In genomic region chr1:6127587-6128163, GRCh38 we compare ENCODE assay signal across 8 cellular contexts. TPM values are rescaled to one million over a fixed set of nuclear protein-coding genes. Genes with fewer than 3 reads are reported as not detected.
A peak's percentile ranks its signal among the peaks of the same experiment; 100 is the strongest.
DNase-seq lines count a peak whose midpoint lies in the region; ATAC-seq, FAIRE-seq and TF ChIP-seq lines count a peak whose summit lies in the region.

No MANE protein-coding gene starts in this region.

- ATAC-seq in WTC11, result peak; percentile 92
- no peak for ATAC-seq in HG02798 (IDR thresholded peaks at IDR 0.05; ENCODE audit: poor library complexity, unreplicated experiment)
- ATAC-seq in HG03097 (IDR thresholded peaks at IDR 0.05; ENCODE audit: low FRiP score, unreplicated experiment), result no peak

- H3K4me3 ChIP-seq in bronchial epithelial cell (ENCODE audit: low read depth, low read length), result no peak overlapping the region

- POLR2A ChIA-PET in WTC11 (lab: Charles Lee), result no interaction called here

- no peaks in the 10 kb centered on the region for H3K27me3 ChIP-seq in bronchial epithelial cell (ENCODE audit: control insufficient read depth, insufficient read depth, low read length)

- CTCF ChIA-PET in WTC11 (lab: Charles Lee), result interaction anchor here (0.5 to 2.7 kb wide), 23 partner anchors 9 to 356 kb away, joined by 3 to 19 read pairs (median 4); partner anchors contain the start of gene RNF207

- DNase-seq in AG08395 (ENCODE audit: low spot score), result peak; percentile 82
- DNase-seq in WTC11 (ENCODE audit: low spot score), result peak; percentile 93
- DNase-seq in bronchial epithelial cell (ENCODE audit: low read depth), result peak; percentile 43
- DNase-seq in left kidney (ENCODE audit: low read depth, low spot score), result peak; percentile 93
- peak; percentile 43 to 75 (median 59) for DNase-seq in stimulated activated CD4-positive, alpha-beta T cell treated with anti-CD3 and anti-CD28 coated beads, TNF-alpha, amount 100 ng/mL, for 24 hours (ENCODE audit: low read depth in 3 of 3)

- TF ChIP-seq RAD21 in Ishikawa (IDR thresholded peaks at IDR 0.05; ENCODE audit: low read depth), result no peak

- H3K4me3 Mint-ChIP-seq in WTC11, result peak overlapping the region; percentile 44; the same call in 1 of the 2 replicates

- no peaks in the 10 kb centered on the region for H3K36me3 ChIP-seq in bronchial epithelial cell (ENCODE audit: control insufficient read depth, insufficient read depth, low read length)

- peaks cover 9% of the 10 kb centered on the region for H3K9me3 Mint-ChIP-seq in WTC11

- H3K27me3 Mint-ChIP-seq in WTC11 (ENCODE audit: low read depth), result peaks cover 25% of the 10 kb centered on the region

- no peaks in the 10 kb centered on the region for H3K36me3 Mint-ChIP-seq in WTC11

- TF ChIP-seq EP300 in Ishikawa (IDR thresholded peaks at IDR 0.05; ENCODE audit: borderline replicate concordance), result no peak

- TF ChIP-seq CTCF in WTC11 (IDR thresholded peaks at IDR 0.05) (no peak), bronchial epithelial cell (IDR thresholded peaks at IDR 0.05; ENCODE audit: insufficient read depth, low read length, severe bottlenecking) (no peak)

- H3K4me1 Mint-ChIP-seq in WTC11, result 0 out of 2 replicates have a peak, but pooled peaks cover 3% of the 10 kb centered on the region

- no peak overlapping the region for H3K27ac Mint-ChIP-seq in WTC11

- no peak for FAIRE-seq in bronchial epithelial cell (lab: Jason Lieb, UNC)

TF ChIP-seq in Ishikawa, 13 proteins besides CTCF, POLR2A, EP300 and RAD21:
- TF ChIP-seq NFIC (IDR thresholded peaks at IDR 0.05), result no peak
- TF ChIP-seq MAX (IDR thresholded peaks at IDR 0.05), result peak; percentile 99
- TF ChIP-seq TEAD4 (IDR thresholded peaks at IDR 0.05), result no peak
- TF ChIP-seq, protein P1, sequence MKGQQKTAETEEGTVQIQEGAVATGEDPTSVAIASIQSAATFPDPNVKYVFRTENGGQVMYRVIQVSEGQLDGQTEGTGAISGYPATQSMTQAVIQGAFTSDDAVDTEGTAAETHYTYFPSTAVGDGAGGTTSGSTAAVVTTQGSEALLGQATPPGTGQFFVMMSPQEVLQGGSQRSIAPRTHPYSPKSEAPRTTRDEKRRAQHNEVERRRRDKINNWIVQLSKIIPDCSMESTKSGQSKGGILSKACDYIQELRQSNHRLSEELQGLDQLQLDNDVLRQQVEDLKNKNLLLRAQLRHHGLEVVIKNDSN (IDR thresholded peaks at IDR 0.05), result peak; percentile 93

TF ChIP-seq in WTC11, 78 proteins besides CTCF, POLR2A, EP300 and RAD21 (continues in another document):
- no peak for TF ChIP-seq ZNF512 (CRISPR knock-in tag; IDR thresholded peaks at IDR 0.05; ENCODE audit: borderline replicate concordance)
- TF ChIP-seq NR1H2 (CRISPR knock-in tag; IDR thresholded peaks at IDR 0.05), result no peak
- TF ChIP-seq ELF4 (CRISPR knock-in tag; IDR thresholded peaks at IDR 0.05; ENCODE audit: low read depth), result no peak
- TF ChIP-seq, protein P2, sequence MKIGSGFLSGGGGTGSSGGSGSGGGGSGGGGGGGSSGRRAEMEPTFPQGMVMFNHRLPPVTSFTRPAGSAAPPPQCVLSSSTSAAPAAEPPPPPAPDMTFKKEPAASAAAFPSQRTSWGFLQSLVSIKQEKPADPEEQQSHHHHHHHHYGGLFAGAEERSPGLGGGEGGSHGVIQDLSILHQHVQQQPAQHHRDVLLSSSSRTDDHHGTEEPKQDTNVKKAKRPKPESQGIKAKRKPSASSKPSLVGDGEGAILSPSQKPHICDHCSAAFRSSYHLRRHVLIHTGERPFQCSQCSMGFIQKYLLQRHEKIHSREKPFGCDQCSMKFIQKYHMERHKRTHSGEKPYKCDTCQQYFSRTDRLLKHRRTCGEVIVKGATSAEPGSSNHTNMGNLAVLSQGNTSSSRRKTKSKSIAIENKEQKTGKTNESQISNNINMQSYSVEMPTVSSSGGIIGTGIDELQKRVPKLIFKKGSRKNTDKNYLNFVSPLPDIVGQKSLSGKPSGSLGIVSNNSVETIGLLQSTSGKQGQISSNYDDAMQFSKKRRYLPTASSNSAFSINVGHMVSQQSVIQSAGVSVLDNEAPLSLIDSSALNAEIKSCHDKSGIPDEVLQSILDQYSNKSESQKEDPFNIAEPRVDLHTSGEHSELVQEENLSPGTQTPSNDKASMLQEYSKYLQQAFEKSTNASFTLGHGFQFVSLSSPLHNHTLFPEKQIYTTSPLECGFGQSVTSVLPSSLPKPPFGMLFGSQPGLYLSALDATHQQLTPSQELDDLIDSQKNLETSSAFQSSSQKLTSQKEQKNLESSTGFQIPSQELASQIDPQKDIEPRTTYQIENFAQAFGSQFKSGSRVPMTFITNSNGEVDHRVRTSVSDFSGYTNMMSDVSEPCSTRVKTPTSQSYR (CRISPR knock-in tag; IDR thresholded peaks at IDR 0.05), result peak; percentile 91
- TF ChIP-seq JUN (CRISPR knock-in tag; IDR thresholded peaks at IDR 0.05), result no peak
- no peak for TF ChIP-seq FOXJ3 (CRISPR knock-in tag; IDR thresholded peaks at IDR 0.05; ENCODE audit: borderline replicate concordance)
- TF ChIP-seq CREB1 (CRISPR knock-in tag; IDR thresholded peaks at IDR 0.05), result 0 out of 2 replicates have a peak, but pooled peaks have one; percentile 62
- TF ChIP-seq, protein P3, sequence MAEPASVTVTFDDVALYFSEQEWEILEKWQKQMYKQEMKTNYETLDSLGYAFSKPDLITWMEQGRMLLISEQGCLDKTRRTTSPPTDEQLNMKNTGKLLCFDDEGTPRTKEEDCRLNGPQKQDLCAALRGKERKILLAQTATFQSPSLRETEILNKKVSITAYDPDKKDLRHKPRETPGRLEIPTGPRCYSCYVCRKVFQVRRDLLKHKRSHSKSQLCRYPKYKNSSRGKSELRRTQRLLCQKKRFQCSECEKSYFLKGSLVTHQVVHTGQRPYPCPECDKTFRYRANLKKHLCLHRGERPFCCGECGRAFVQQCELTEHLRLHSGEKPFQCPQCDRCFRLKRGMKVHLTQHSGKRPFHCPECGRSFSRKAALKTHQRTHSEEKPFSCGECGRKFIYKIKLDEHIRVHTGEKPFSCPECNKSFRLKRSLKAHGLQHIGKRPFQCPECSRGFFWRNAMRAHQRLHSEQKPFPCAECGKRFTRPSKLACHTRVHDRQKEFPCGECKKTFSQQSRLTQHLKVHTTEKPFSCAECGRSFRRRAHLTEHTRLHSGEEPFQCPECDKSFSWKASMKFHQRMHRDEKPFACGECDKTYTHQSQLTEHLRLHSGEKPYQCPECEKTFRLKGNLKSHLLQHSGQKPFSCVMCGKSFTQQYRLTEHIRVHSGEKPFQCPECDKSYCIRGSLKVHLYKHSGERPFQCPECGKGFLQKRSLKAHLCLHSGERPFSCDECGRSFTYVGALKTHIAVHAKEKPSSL (CRISPR knock-in tag; conservative IDR thresholded peaks at IDR 0.05), result no peak
- TF ChIP-seq, protein P4, sequence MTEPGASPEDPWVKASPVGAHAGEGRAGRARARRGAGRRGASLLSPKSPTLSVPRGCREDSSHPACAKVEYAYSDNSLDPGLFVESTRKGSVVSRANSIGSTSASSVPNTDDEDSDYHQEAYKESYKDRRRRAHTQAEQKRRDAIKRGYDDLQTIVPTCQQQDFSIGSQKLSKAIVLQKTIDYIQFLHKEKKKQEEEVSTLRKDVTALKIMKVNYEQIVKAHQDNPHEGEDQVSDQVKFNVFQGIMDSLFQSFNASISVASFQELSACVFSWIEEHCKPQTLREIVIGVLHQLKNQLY (CRISPR knock-in tag; IDR thresholded peaks at IDR 0.05), result no peak
- TF ChIP-seq, protein P5, sequence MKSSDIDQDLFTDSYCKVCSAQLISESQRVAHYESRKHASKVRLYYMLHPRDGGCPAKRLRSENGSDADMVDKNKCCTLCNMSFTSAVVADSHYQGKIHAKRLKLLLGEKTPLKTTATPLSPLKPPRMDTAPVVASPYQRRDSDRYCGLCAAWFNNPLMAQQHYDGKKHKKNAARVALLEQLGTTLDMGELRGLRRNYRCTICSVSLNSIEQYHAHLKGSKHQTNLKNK (CRISPR knock-in tag; IDR thresholded peaks at IDR 0.05), result no peak
- TF ChIP-seq, protein P6, sequence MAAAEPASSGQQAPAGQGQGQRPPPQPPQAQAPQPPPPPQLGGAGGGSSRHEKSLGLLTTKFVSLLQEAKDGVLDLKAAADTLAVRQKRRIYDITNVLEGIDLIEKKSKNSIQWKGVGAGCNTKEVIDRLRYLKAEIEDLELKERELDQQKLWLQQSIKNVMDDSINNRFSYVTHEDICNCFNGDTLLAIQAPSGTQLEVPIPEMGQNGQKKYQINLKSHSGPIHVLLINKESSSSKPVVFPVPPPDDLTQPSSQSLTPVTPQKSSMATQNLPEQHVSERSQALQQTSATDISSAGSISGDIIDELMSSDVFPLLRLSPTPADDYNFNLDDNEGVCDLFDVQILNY (CRISPR knock-in tag; IDR thresholded peaks at IDR 0.05), result 0 out of 2 replicates have a peak, but pooled peaks have one; percentile 72
- TF ChIP-seq SMAD3 (CRISPR knock-in tag; IDR thresholded peaks at IDR 0.05; ENCODE audit: borderline replicate concordance), result peak; percentile 94
- TF ChIP-seq SP1 (CRISPR knock-in tag; conservative IDR thresholded peaks at IDR 0.05), result peak; percentile 66
- TF ChIP-seq, protein P7, sequence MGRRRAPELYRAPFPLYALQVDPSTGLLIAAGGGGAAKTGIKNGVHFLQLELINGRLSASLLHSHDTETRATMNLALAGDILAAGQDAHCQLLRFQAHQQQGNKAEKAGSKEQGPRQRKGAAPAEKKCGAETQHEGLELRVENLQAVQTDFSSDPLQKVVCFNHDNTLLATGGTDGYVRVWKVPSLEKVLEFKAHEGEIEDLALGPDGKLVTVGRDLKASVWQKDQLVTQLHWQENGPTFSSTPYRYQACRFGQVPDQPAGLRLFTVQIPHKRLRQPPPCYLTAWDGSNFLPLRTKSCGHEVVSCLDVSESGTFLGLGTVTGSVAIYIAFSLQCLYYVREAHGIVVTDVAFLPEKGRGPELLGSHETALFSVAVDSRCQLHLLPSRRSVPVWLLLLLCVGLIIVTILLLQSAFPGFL (CRISPR knock-in tag; IDR thresholded peaks at IDR 0.05; ENCODE audit: borderline replicate concordance), result no peak

RNA-seq across cellular contexts. Expression of gene CHD5, which starts 52.4 kb away (rescaled TPM):
- total RNA-seq in WTC11 (2021), result 1.6 to 2.4 TPM (median 1.6 TPM) in 3 replicates
- 0.13 and 0.26 TPM in 2 replicates for total RNA-seq in bronchial epithelial cell

Comparison
In these comparisons a context has a peak if more than half of its experiments do, and no peak if none do; other contexts are left out.
1. DNase-seq: peak in every context shown above with its lines; median percentile 93 in WTC11; 93 in left kidney; 82 in AG08395; 59 in stimulated activated CD4-positive, alpha-beta T cell treated with anti-CD3 and anti-CD28 coated beads, TNF-alpha, amount 100 ng/mL, for 24 hours; 43 in bronchial epithelial cell.